ENCODE assay signal across 8 cellular contexts in genomic region chr2:69892838-69893421, GRCh38. TPM values are rescaled to one million over a fixed set of nuclear protein-coding genes. Genes with fewer than 3 reads are reported as not detected.
DNase-seq lines count a peak whose midpoint lies in the region; ATAC-seq, FAIRE-seq and TF ChIP-seq lines count a peak whose summit lies in the region.
"Not testable (repeated sequence)": the region's sequence is repeated elsewhere in the genome, so short reads cannot be mapped to it uniquely, and the experiment has no call there.

No MANE protein-coding gene starts in this region.

- TF ChIP-seq CTCF in HFF-Myc (IDR thresholded peaks at IDR 0.05; ENCODE audit: low read depth, low read length, missing control alignments): peak; percentile 2
- not testable (repeated sequence) for TF ChIP-seq CTCF in OCI-LY3 (IDR thresholded peaks at IDR 0.05; ENCODE audit: low read depth, low read length); astrocyte (IDR thresholded peaks at IDR 0.05; ENCODE audit: insufficient read depth, low read depth, low read length)
- peak; percentile 1 for TF ChIP-seq CTCF in fibroblast of mammary gland (conservative IDR thresholded peaks at IDR 0.05; ENCODE audit: control insufficient read depth, insufficient read depth, low read depth, low read length)

- H3K4me3 ChIP-seq in CD4-positive, CD25-positive, alpha-beta regulatory T cell (ENCODE audit: low read depth, low read length): peak overlapping the region; percentile 99
- H3K4me3 ChIP-seq in HFF-Myc (replicated peaks; ENCODE audit: low read depth, low read length); astrocyte (ENCODE audit: insufficient read depth, low read depth, low read length); fibroblast of mammary gland (ENCODE audit: control insufficient read depth, low read depth, low read length): not testable (repeated sequence)
- H3K4me3 ChIP-seq in OCI-LY3 (ENCODE audit: low read length) (0 out of 2 replicates have a peak overlapping the region, but pooled peaks have one; percentile 91), skeletal muscle tissue (ENCODE audit: low read length in 3 of 3) (peak overlapping the region in 2 of 3 donors; percentile 71 to 95)

- H3K27ac ChIP-seq in CD4-positive, CD25-positive, alpha-beta regulatory T cell (ENCODE audit: insufficient read depth, low read length, poor library complexity, severe bottlenecking): peak overlapping the region; percentile 75
- H3K27ac ChIP-seq in OCI-LY3 (ENCODE audit: low read length); astrocyte (ENCODE audit: low read depth, low read length); skeletal muscle tissue (ENCODE audit: low read depth, low read length): not testable (repeated sequence)

- not testable (repeated sequence) for H3K9me3 ChIP-seq in CD4-positive, CD25-positive, alpha-beta regulatory T cell (ENCODE audit: control insufficient read depth in 2 of 2, low read length in 2 of 2); OCI-LY3 (ENCODE audit: insufficient read depth, low read length); astrocyte (ENCODE audit: insufficient read depth, low read depth, low read length); skeletal muscle tissue (ENCODE audit: control insufficient read depth in 3 of 3, low read length in 3 of 3)

- not testable (repeated sequence) for FAIRE-seq in astrocyte (lab: Jason Lieb, UNC)

- H2AFZ ChIP-seq in OCI-LY3 (ENCODE audit: low read depth, low read length): peak overlapping the region; percentile 100
- H2AFZ ChIP-seq in astrocyte (ENCODE audit: low read depth, low read length): peak overlapping the region; percentile 87

- peak overlapping the region in 2 of 3 donors; percentile 100 for H3K27ac Mint-ChIP-seq in CD4-positive, CD25-positive, alpha-beta regulatory T cell
- peak overlapping the region; percentile 99 for H3K27ac Mint-ChIP-seq in activated CD4-positive, alpha-beta T cell treated with anti-CD3 and anti-CD28 coated beads for 36 hours
- H3K27ac Mint-ChIP-seq in astrocyte (ENCODE audit: unreplicated experiment): peak overlapping the region; percentile 99

- H3K9me3 Mint-ChIP-seq in CD4-positive, CD25-positive, alpha-beta regulatory T cell; activated CD4-positive, alpha-beta T cell treated with anti-CD3 and anti-CD28 coated beads for 36 hours (ENCODE audit: low read depth); astrocyte (ENCODE audit: unreplicated experiment): not testable (repeated sequence)

- H3K4me1 Mint-ChIP-seq in CD4-positive, CD25-positive, alpha-beta regulatory T cell: peaks cover 16 to 48% (median 26%) of the 10 kb centered on the region in 4 donors
- peaks cover 32% of the 10 kb centered on the region for H3K4me1 Mint-ChIP-seq in activated CD4-positive, alpha-beta T cell treated with anti-CD3 and anti-CD28 coated beads for 36 hours
- H3K4me1 Mint-ChIP-seq in astrocyte (ENCODE audit: low read depth, unreplicated experiment): not testable (repeated sequence)

- H3K27me3 Mint-ChIP-seq in CD4-positive, CD25-positive, alpha-beta regulatory T cell; activated CD4-positive, alpha-beta T cell treated with anti-CD3 and anti-CD28 coated beads for 36 hours; astrocyte (ENCODE audit: low read depth, unreplicated experiment): not testable (repeated sequence)

- H3K9ac ChIP-seq in OCI-LY3 (ENCODE audit: low read length); astrocyte (ENCODE audit: low read length); skeletal muscle tissue (ENCODE audit: low read depth in 1 of 3, low read length in 3 of 3): not testable (repeated sequence)

- H3K4me2 ChIP-seq in OCI-LY3 (ENCODE audit: low read length) (peak overlapping the region; percentile 86), astrocyte (ENCODE audit: low read length) (peak overlapping the region; percentile 86)

- intact Hi-C loops in activated CD4-positive, alpha-beta T cell treated with anti-CD3 and anti-CD28 coated beads for 36 hours (cut with DNase I, micrococcal nuclease): loop anchor here in 1 of 2 experiments (1.0 to 2.0 kb wide), 2 partner anchors 64 to 168 kb away; partner anchors contain the start of gene GMCL1

- H3K36me3 ChIP-seq in CD4-positive, CD25-positive, alpha-beta regulatory T cell (ENCODE audit: control insufficient read depth, insufficient read depth, low read length): peaks cover 28% of the 10 kb centered on the region
- peaks cover 21% of the 10 kb centered on the region for H3K36me3 ChIP-seq in OCI-LY3 (replicated peaks; ENCODE audit: low read depth, low read length)
- peaks cover 16% of the 10 kb centered on the region for H3K36me3 ChIP-seq in astrocyte (ENCODE audit: insufficient read depth, low read length)
- H3K36me3 ChIP-seq in skeletal muscle tissue (ENCODE audit: control insufficient read depth in 3 of 3, insufficient read depth in 3 of 3, low read length in 3 of 3): peaks cover 8 to 18% (median 13%) of the 10 kb centered on the region in 3 donors

- H3K4me3 Mint-ChIP-seq in CD4-positive, CD25-positive, alpha-beta regulatory T cell: peak overlapping the region; percentile 98 to 100 (median 100)
- H3K4me3 Mint-ChIP-seq in activated CD4-positive, alpha-beta T cell treated with anti-CD3 and anti-CD28 coated beads for 36 hours: peak overlapping the region; percentile 98
- H3K4me3 Mint-ChIP-seq in astrocyte (ENCODE audit: unreplicated experiment): peak overlapping the region; percentile 100

- not testable (repeated sequence) for ATAC-seq in CD4-positive, CD25-positive, alpha-beta regulatory T cell (ENCODE audit: low read depth in 2 of 2); activated CD4-positive, alpha-beta T cell treated with anti-CD3 and anti-CD28 coated beads for 36 hours

- peaks cover 10% of the 10 kb centered on the region for H3K36me3 Mint-ChIP-seq in CD4-positive, CD25-positive, alpha-beta regulatory T cell
- H3K36me3 Mint-ChIP-seq in activated CD4-positive, alpha-beta T cell treated with anti-CD3 and anti-CD28 coated beads for 36 hours (ENCODE audit: low read depth): peaks cover 18% of the 10 kb centered on the region
- not testable (repeated sequence) for H3K36me3 Mint-ChIP-seq in astrocyte (ENCODE audit: low read depth, unreplicated experiment)

- peaks cover 21% of the 10 kb centered on the region for H3K79me2 ChIP-seq in OCI-LY3 (ENCODE audit: low read length)
- H3K79me2 ChIP-seq in astrocyte (ENCODE audit: insufficient read depth, low read length): peaks cover 24% of the 10 kb centered on the region

- not testable (repeated sequence) for H4K20me1 ChIP-seq in OCI-LY3 (ENCODE audit: insufficient read depth, low read length); astrocyte (ENCODE audit: insufficient read depth, low read length)

- H3K4me1 ChIP-seq in CD4-positive, CD25-positive, alpha-beta regulatory T cell (ENCODE audit: control insufficient read depth, insufficient read depth, low read length, poor library complexity, severe bottlenecking): peaks cover 14% of the 10 kb centered on the region
- H3K4me1 ChIP-seq in OCI-LY3 (ENCODE audit: low read length): peaks cover 20% of the 10 kb centered on the region
- not testable (repeated sequence) for H3K4me1 ChIP-seq in astrocyte (ENCODE audit: insufficient read depth, low read length)
- H3K4me1 ChIP-seq in skeletal muscle tissue (ENCODE audit: control insufficient read depth in 3 of 3, insufficient read depth in 3 of 3, low read length in 3 of 3): peaks cover 7 to 18% (median 9%) of the 10 kb centered on the region in 3 donors

- not testable (repeated sequence) for DNase-seq in CD4-positive, CD25-positive, alpha-beta regulatory T cell; HFF-Myc (ENCODE audit: extremely low read depth, low read depth); activated CD4-positive, alpha-beta T cell treated with anti-CD3 and anti-CD28 coated beads for 36 hours; astrocyte (ENCODE audit: low read depth); fibroblast of mammary gland (ENCODE audit: low read depth)
- peak; percentile 6 for DNase-seq in myocyte (ENCODE audit: low read depth)

- POLR2A ChIA-PET in activated CD4-positive, alpha-beta T cell treated with anti-CD3 and anti-CD28 coated beads for 36 hours (lab: Charles Lee): interaction anchor here (1.4 kb wide), 1 partner anchor 22 kb away, joined by 7 read pairs; the partner anchor contains the start of gene MXD1

- not testable (repeated sequence) for H3K27me3 ChIP-seq in CD4-positive, CD25-positive, alpha-beta regulatory T cell (ENCODE audit: control insufficient read depth, insufficient read depth, low read length); OCI-LY3 (ENCODE audit: low read depth, low read length); astrocyte (ENCODE audit: insufficient read depth, low read length); skeletal muscle tissue (ENCODE audit: control insufficient read depth in 3 of 3, insufficient read depth in 3 of 3, low read length in 3 of 3)

- CTCF ChIA-PET in activated CD4-positive, alpha-beta T cell treated with anti-CD3 and anti-CD28 coated beads for 36 hours (lab: Charles Lee): interaction anchor here (0.7 to 1.4 kb wide), 6 partner anchors 14 to 323 kb away, joined by 3 to 4 read pairs (median 3); no protein-coding TSS in a partner anchor

RNA-seq across cellular contexts. Expression of gene SNRNP27, which starts 0.8 kb away (rescaled TPM):
- total RNA-seq in CD4-positive, CD25-positive, alpha-beta regulatory T cell: 44.1 TPM
- polyA plus RNA-seq in CD4-positive, CD25-positive, alpha-beta regulatory T cell: 10 to 100 TPM; 51.7 to 70.2 (median 60.0) TPM
- total RNA-seq in activated CD4-positive, alpha-beta T cell treated with anti-CD3 and anti-CD28 coated beads for 36 hours: 10 to 100 TPM; 67.7 to 76.6 TPM
- 67.7 and 69.3 TPM in 2 replicates for total RNA-seq in astrocyte
- total RNA-seq in myocyte: 113 and 116 TPM in 2 replicates
- 53.5 TPM for polyA plus RNA-seq in myocyte (2012)
- 31.8 TPM for total RNA-seq in skeletal muscle tissue

RNA-seq across cellular contexts. Expression of gene MXD1, which starts 22.0 kb away (rescaled TPM):
- total RNA-seq in CD4-positive, CD25-positive, alpha-beta regulatory T cell: 40.6 TPM
- 10 to 100 TPM in 2 of 4 donors, 1 to 10 TPM in 2; 8.3 to 13.3 (median 11.0) TPM for polyA plus RNA-seq in CD4-positive, CD25-positive, alpha-beta regulatory T cell
- 10 to 100 TPM in 1 of 2 experiments, 1 to 10 TPM in 1; 6.1 to 10.6 TPM for total RNA-seq in activated CD4-positive, alpha-beta T cell treated with anti-CD3 and anti-CD28 coated beads for 36 hours
- total RNA-seq in astrocyte (26.2 and 29.2 TPM in 2 replicates), myocyte (3.6 and 3.9 TPM in 2 replicates), skeletal muscle tissue (2.1 TPM)
- polyA plus RNA-seq in myocyte (2012): 2.2 TPM
